Comparison of ENCODE assay signal across 17 cellular contexts in the genomic region with DNA sequence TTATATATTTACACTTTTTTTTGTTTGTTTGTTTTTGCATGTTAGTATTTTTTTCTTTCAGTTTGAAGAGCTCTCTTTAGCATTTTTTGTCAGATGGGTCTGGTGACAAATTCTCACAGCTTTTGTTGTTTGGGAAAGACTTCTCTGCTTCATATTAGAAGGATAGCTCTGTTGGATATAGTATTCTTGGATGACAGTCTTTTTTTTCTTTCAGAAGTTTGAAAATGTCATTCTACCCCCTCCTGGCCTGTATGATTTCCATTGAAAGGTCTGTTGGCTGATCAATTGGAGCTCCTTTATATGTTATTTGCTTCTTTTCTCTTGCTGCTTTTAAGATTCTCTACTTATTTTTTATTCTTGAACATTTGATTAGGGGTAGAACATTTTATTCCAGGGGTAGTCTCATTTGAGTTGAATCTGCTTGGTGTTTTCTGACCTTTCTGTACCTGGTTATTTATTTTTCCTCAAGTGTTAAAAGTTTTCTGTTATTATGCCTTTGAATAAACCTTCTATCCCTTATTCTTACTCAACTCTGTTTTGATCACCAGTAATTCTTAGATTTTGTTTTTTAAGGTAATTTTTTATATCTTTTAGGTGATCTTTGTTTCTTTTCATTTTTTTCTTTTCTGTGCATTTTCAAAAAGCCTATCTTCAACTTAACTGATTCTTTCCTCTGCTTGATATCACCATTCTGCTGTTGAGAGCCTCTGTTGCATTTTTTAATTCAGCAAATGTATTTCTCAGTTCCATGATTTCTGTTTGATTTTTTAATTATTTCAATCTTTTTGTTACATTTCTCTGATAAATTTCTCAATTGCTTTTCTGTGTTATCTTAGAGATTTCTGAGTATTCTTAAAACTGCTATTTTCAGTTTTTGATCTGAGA.
A peak's percentile ranks its signal among the peaks of the same experiment; 100 is the strongest.
DNase-seq lines count a peak whose midpoint lies in the region; ATAC-seq, FAIRE-seq and TF ChIP-seq lines count a peak whose summit lies in the region.
"Had no signal": no experiment of that assay in that cellular context is flagged by ENCODE, and none has a peak within 500 bp of the region (broad histone marks: within the 10 kb centered on the region; RNA-seq: fewer than 3 reads in every experiment).

No MANE protein-coding gene starts in this region.

- POLR2A ChIA-PET in HCT116 (lab: Charles Lee) = no interaction called here
- POLR2A ChIA-PET in PC-9 (lab: Charles Lee; ENCODE audit: unreplicated experiment) = no interaction called here

- H3K4me3 Mint-ChIP-seq in type B pancreatic cell = no peak overlapping the region
- H3K4me3 Mint-ChIP-seq: CD4-positive, alpha-beta memory T cell; GM23338; H9 had no signal

- H3K4me3 ChIP-seq in HCT116 (replicated peaks in 1 of 2; ENCODE audit: low read depth in 1 of 2, low read length in 2 of 2) (no peak overlapping the region), PC-9 (no peak overlapping the region), smooth muscle cell (no peak overlapping the region), hepatocyte (no peak overlapping the region)
- H3K4me3 ChIP-seq: GM12878, GM23338 had no signal

- no peak overlapping the region for H3K27ac Mint-ChIP-seq in type B pancreatic cell
- H3K27ac Mint-ChIP-seq: CD4-positive, alpha-beta memory T cell; GM23338; H9 had no signal

- no peaks in the 10 kb centered on the region; a peak in 1 of 4 replicates for H3K9me3 ChIP-seq in HCT116 (ENCODE audit: control insufficient read depth in 1 of 2, insufficient read depth in 1 of 2, low read depth in 1 of 2, low read length in 2 of 2)
- peaks cover 10% of the 10 kb centered on the region; the same call in 1 of the 2 replicates for H3K9me3 ChIP-seq in PC-9 (ENCODE audit: insufficient read depth, low read depth)
- H3K9me3 ChIP-seq in smooth muscle cell (replicated peaks; ENCODE audit: low read depth) = no peaks in the 10 kb centered on the region
- peaks cover 13% of the 10 kb centered on the region for H3K9me3 ChIP-seq in hepatocyte (ENCODE audit: low read depth)
- H3K9me3 ChIP-seq: BE2C had no signal

- H3K9me3 Mint-ChIP-seq in type B pancreatic cell = peaks cover 18% of the 10 kb centered on the region

- H3K27ac ChIP-seq in HCT116 (ENCODE audit: low read depth, low read length) = no peak overlapping the region
- H3K27ac ChIP-seq in PC-9 = peak overlapping the region; percentile 91
- peak overlapping the region; percentile 83 for H3K27ac ChIP-seq in epithelial cell of prostate
- H3K27ac ChIP-seq in smooth muscle cell (ENCODE audit: low read depth) = peak overlapping the region; percentile 84
- H3K27ac ChIP-seq in hepatocyte = no peak overlapping the region
- H3K27ac ChIP-seq: C4-2B, HL-60 had no signal

- intact Hi-C loops in HCT116 (cut with micrococcal nuclease) (loop anchor here (2.0 kb wide), 1 partner anchor 495 kb away; no protein-coding TSS in a partner anchor), PC-9 (cut with micrococcal nuclease; ENCODE audit: unreplicated experiment) (loop anchor here (2.0 to 10.0 kb wide), 7 partner anchors 29 to 830 kb away; no protein-coding TSS in a partner anchor)

- no peak overlapping the region for H3K9ac ChIP-seq in HCT116 (ENCODE audit: low read length)
- no peak overlapping the region for H3K9ac ChIP-seq in smooth muscle cell (ENCODE audit: low read depth)

- H3F3A ChIP-seq in PC-9 (ENCODE audit: insufficient read depth, low read depth) (peaks cover 5% of the 10 kb centered on the region; the same call in 1 of the 2 replicates), smooth muscle cell (ENCODE audit: low read depth) (no peaks in the 10 kb centered on the region)

- H3K36me3 ChIP-seq in HCT116 (ENCODE audit: control insufficient read depth in 1 of 2, insufficient read depth in 2 of 2, low read length in 2 of 2) (no peaks in the 10 kb centered on the region), PC-9 (ENCODE audit: low read depth) (no peaks in the 10 kb centered on the region), smooth muscle cell (ENCODE audit: low read depth) (no peaks in the 10 kb centered on the region), hepatocyte (replicated peaks; ENCODE audit: insufficient read depth, low read depth) (no peaks in the 10 kb centered on the region)
- H3K36me3 ChIP-seq: BE2C had no signal

- CTCF ChIA-PET in HCT116 (lab: Charles Lee) (interaction anchor here (1.1 kb wide), 1 partner anchor 990 kb away, joined by 3 read pairs; no protein-coding TSS in a partner anchor), PC-9 (lab: Charles Lee) (no interaction called here)

- TF ChIP-seq RAD21 in HCT116 (IDR thresholded peaks at IDR 0.05; ENCODE audit: low read depth) = no peak

- H3K79me2 ChIP-seq in HCT116 (ENCODE audit: insufficient read depth, low read length) = no peaks in the 10 kb centered on the region
- no peaks in the 10 kb centered on the region for H3K79me2 ChIP-seq in PC-9 (ENCODE audit: low read depth)
- H3K79me2 ChIP-seq in smooth muscle cell (ENCODE audit: low read depth) = no peaks in the 10 kb centered on the region
- H3K79me2 ChIP-seq in hepatocyte = no peaks in the 10 kb centered on the region

- H3K4me1 ChIP-seq in HCT116 (ENCODE audit: control insufficient read depth in 1 of 2, insufficient read depth in 2 of 2, low read length in 2 of 2) = peaks cover 2 to 15% of the 10 kb centered on the region in 2 experiments; a peak in 3 of 4 replicates
- peaks cover 24% of the 10 kb centered on the region for H3K4me1 ChIP-seq in PC-9 (replicated peaks; ENCODE audit: insufficient read depth)
- H3K4me1 ChIP-seq in smooth muscle cell (ENCODE audit: low read depth) = peaks cover 6% of the 10 kb centered on the region
- peaks cover 6% of the 10 kb centered on the region for H3K4me1 ChIP-seq in hepatocyte (ENCODE audit: insufficient read depth)
- H3K4me1 ChIP-seq: BE2C had no signal

- ATAC-seq in HCT116 = no peak
- ATAC-seq: GM12878 had no signal

- H3K4me2 ChIP-seq in HCT116 (ENCODE audit: low read length) (no peak overlapping the region), PC-9 (no peak overlapping the region), smooth muscle cell (no peak overlapping the region), hepatocyte (no peak overlapping the region)
- H3K4me2 ChIP-seq: GM23338 had no signal

- no peaks in the 10 kb centered on the region for H3K27me3 ChIP-seq in HCT116 (ENCODE audit: insufficient read depth, low read length)
- no peaks in the 10 kb centered on the region for H3K27me3 ChIP-seq in PC-9 (ENCODE audit: insufficient read depth, low read depth)
- H3K27me3 ChIP-seq in smooth muscle cell (ENCODE audit: low read depth) = no peaks in the 10 kb centered on the region
- H3K27me3 ChIP-seq in hepatocyte = no peaks in the 10 kb centered on the region
- H3K27me3 ChIP-seq: BE2C had no signal

- DNase-seq in HCT116 (ENCODE audit: low read depth, low spot score) = no peak
- DNase-seq in PC-9 = no peak
- DNase-seq in epithelial cell of prostate (ENCODE audit: low read depth, low spot score) = no peak
- no peak for DNase-seq in smooth muscle cell (lab: John Stamatoyannopoulos, UW; ENCODE audit: unreplicated experiment)
- DNase-seq in H54 (ENCODE audit: insufficient read length, low spot score) = no peak
- no peak for DNase-seq in type B pancreatic cell (ENCODE audit: extremely low spot score, unreplicated experiment)
- no peak for DNase-seq in hepatocyte (ENCODE audit: low spot score)
- DNase-seq: BE2C; CD4-positive, alpha-beta memory T cell; DMS79 had no signal

- RAD21 ChIA-PET in HCT116 (lab: Charles Lee; ENCODE audit: low non-redundant PET in 1 of 2, low total read pairs in 2 of 2, uncharacterized antibody in 2 of 2, unreplicated experiment in 2 of 2) = no interaction called here

- TF ChIP-seq POLR2A in HCT116 (IDR thresholded peaks at IDR 0.05; ENCODE audit: borderline replicate concordance, extremely low read depth, insufficient read depth, insufficient read length) = no peak
- TF ChIP-seq POLR2A in H54 (IDR thresholded peaks at IDR 0.05; ENCODE audit: low read depth, low read length) = no peak

- H3K27me3 Mint-ChIP-seq in type B pancreatic cell = no peaks in the 10 kb centered on the region

- BruUV-seq in HCT116 (replicated peaks; lab: Mats Ljungman, UMichigan) (no TSS peak), PC-9 (replicated peaks; lab: Mats Ljungman, UMichigan) (no TSS peak)

- no peaks in the 10 kb centered on the region for H3K9me2 ChIP-seq in HCT116 (ENCODE audit: insufficient read depth)
- no peaks in the 10 kb centered on the region for H3K9me2 ChIP-seq in PC-9 (ENCODE audit: insufficient read depth)
- H3K9me2 ChIP-seq in hepatocyte (replicated peaks; ENCODE audit: insufficient read depth) = no peaks in the 10 kb centered on the region

- no peaks in the 10 kb centered on the region for H3K36me3 Mint-ChIP-seq in type B pancreatic cell

- H4K20me1 ChIP-seq in HCT116 (ENCODE audit: insufficient read depth) (no peaks in the 10 kb centered on the region), PC-9 (ENCODE audit: insufficient read depth) (no peaks in the 10 kb centered on the region), smooth muscle cell (ENCODE audit: low read depth) (no peaks in the 10 kb centered on the region), hepatocyte (ENCODE audit: insufficient read depth, poor library complexity, severe bottlenecking) (no peaks in the 10 kb centered on the region)

- FAIRE-seq in H54 (lab: Jason Lieb, UNC) = no peak
- FAIRE-seq: A204.1, GM12878, GM18507 had no signal

- H2AFZ ChIP-seq in HCT116 (ENCODE audit: low read depth, low read length, poor library complexity, severe bottlenecking) (peak overlapping the region; percentile 47), PC-9 (no peak overlapping the region), smooth muscle cell (ENCODE audit: low read depth) (no peak overlapping the region), hepatocyte (no peak overlapping the region)
- H2AFZ ChIP-seq: GM23338 had no signal

- TF ChIP-seq CTCF in HCT116 (IDR thresholded peaks at IDR 0.05 in 2 of 3, conservative IDR thresholded peaks at IDR 0.05 in 1 of 3; ENCODE audit: borderline replicate concordance in 1 of 3, insufficient read depth in 1 of 3, low read depth in 2 of 3, low read length in 2 of 3) = no peak
- no peak for TF ChIP-seq CTCF in PC-9 (conservative IDR thresholded peaks at IDR 0.05)
- no peak for TF ChIP-seq CTCF in smooth muscle cell (IDR thresholded peaks at IDR 0.05; ENCODE audit: borderline replicate concordance, insufficient read depth, poor library complexity, severe bottlenecking)
- no peak for TF ChIP-seq CTCF in type B pancreatic cell (conservative IDR thresholded peaks at IDR 0.05)
- no peak for TF ChIP-seq CTCF in hepatocyte (IDR thresholded peaks at IDR 0.05; ENCODE audit: poor library complexity)

- H3K4me1 Mint-ChIP-seq in type B pancreatic cell (ENCODE audit: unreplicated experiment) = peaks cover 6% of the 10 kb centered on the region
- H3K4me1 Mint-ChIP-seq: CD4-positive, alpha-beta memory T cell; GM23338 had no signal

TF ChIP-seq in HCT116, 20 proteins besides CTCF, POLR2A, EP300 and RAD21:
- TF ChIP-seq CBX3 (IDR thresholded peaks at IDR 0.05; ENCODE audit: low read depth) (peak; percentile 7; the same call in 1 of the 2 replicates), JUND (IDR thresholded peaks at IDR 0.05) (no peak)
- TF ChIP-seq, protein P1, sequence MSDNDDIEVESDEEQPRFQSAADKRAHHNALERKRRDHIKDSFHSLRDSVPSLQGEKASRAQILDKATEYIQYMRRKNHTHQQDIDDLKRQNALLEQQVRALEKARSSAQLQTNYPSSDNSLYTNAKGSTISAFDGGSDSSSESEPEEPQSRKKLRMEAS (IDR thresholded peaks at IDR 0.05) = 0 out of 2 replicates have a peak, but pooled peaks have one; percentile 5

Comparison
In these comparisons a context has a peak if more than half of its experiments do, and no peak if none do; other contexts are left out.
1. H3K27ac ChIP-seq: peak in PC-9 (single experiment), epithelial cell of prostate (single experiment) and smooth muscle cell (single experiment); none in HCT116 (single experiment) and hepatocyte (single experiment).